ENCODE assay signal across 10 cellular contexts in genomic region chr1:36463404-36463772, GRCh38. TPM values are rescaled to one million over a fixed set of nuclear protein-coding genes. Genes with fewer than 3 reads are reported as not detected.
DNase-seq lines count a peak whose midpoint lies in the region; ATAC-seq, FAIRE-seq and TF ChIP-seq lines count a peak whose summit lies in the region.
"Had no signal": no experiment of that assay in that cellular context is flagged by ENCODE, and none has a peak within 500 bp of the region (broad histone marks: within the 10 kb centered on the region; RNA-seq: fewer than 3 reads in every experiment).

No MANE protein-coding gene starts in this region.

- H3K27ac ChIP-seq in left ventricle myocardium inferior (replicated peaks) = peak overlapping the region; percentile 90

- intact Hi-C loops in left ventricle myocardium inferior (cut with micrococcal nuclease) = no loop called here

- peak overlapping the region; percentile 99 for H3K4me3 Mint-ChIP-seq in T-helper 17 cell

- H3K27ac Mint-ChIP-seq in T-helper 17 cell = peak overlapping the region; percentile 98

- H3K27me3 ChIP-seq in H7 (ENCODE audit: control insufficient read depth, insufficient read depth, low read length) = peaks cover 33% of the 10 kb centered on the region
- no peaks in the 10 kb centered on the region for H3K27me3 ChIP-seq in left ventricle myocardium inferior (ENCODE audit: low read depth)

- H3K4me1 ChIP-seq in left ventricle myocardium inferior = peaks cover 31% of the 10 kb centered on the region

- no peaks in the 10 kb centered on the region for H3K27me3 Mint-ChIP-seq in T-helper 17 cell

- ATAC-seq in T-helper 17 cell = no peak

- peaks cover 32% of the 10 kb centered on the region for H3K4me1 Mint-ChIP-seq in T-helper 17 cell

- H3K4me3 ChIP-seq in H7 (ENCODE audit: insufficient read depth, low read depth, low read length) = peak overlapping the region; percentile 93
- H3K4me3 ChIP-seq in left ventricle myocardium inferior = peak overlapping the region; percentile 95
- peak overlapping the region; percentile 96 for H3K4me3 ChIP-seq in skeletal muscle cell (ENCODE audit: low read depth, low read length)

- H3K36me3 ChIP-seq in H7 (replicated peaks; ENCODE audit: control insufficient read depth, insufficient read depth, low read length) = peaks cover 17% of the 10 kb centered on the region
- H3K36me3 ChIP-seq in left ventricle myocardium inferior = peaks cover 37% of the 10 kb centered on the region

- no peaks in the 10 kb centered on the region for H3K9me3 ChIP-seq in T-helper 17 cell (ENCODE audit: control insufficient read depth, low read length, poor library complexity, severe bottlenecking)
- H3K9me3 ChIP-seq in left ventricle myocardium inferior (replicated peaks) = no peaks in the 10 kb centered on the region

- DNase-seq in H7 = peak; percentile 59
- no peak for DNase-seq in T-helper 17 cell
- DNase-seq in left ventricle myocardium inferior = no peak
- no peak for DNase-seq in skeletal muscle cell (ENCODE audit: low read depth)
- DNase-seq in COLO829 (ENCODE audit: low spot score) = no peak
- no peak for DNase-seq in RCC 7860 (ENCODE audit: low spot score)
- DNase-seq in GM19238 (ENCODE audit: insufficient read length, low spot score) = no peak
- DNase-seq in NCI-H1105 (lab: John Stamatoyannopoulos, UW) = no peak
- DNase-seq: NCI-H446 had no signal

- no peak for TF ChIP-seq CTCF in left ventricle myocardium inferior (IDR thresholded peaks at IDR 0.05; ENCODE audit: borderline replicate concordance)

- peaks cover 4% of the 10 kb centered on the region for H3K36me3 Mint-ChIP-seq in T-helper 17 cell (ENCODE audit: low read depth)

- no peak for FAIRE-seq in RCC 7860 (lab: Jason Lieb, UNC)
- FAIRE-seq: islet of Langerhans had no signal

RNA-seq across cellular contexts. Expression of gene MRPS15, which starts 0.8 kb away (rescaled TPM):
- total RNA-seq in H7 (2014; rRNA removed; shearing (Covaris generic)) = 145 and 190 TPM in 2 replicates
- total RNA-seq in T-helper 17 cell (10 to 100 TPM; 31.4 to 37.5 TPM), left ventricle myocardium inferior (108 TPM)

RNA-seq across cellular contexts. Expression of gene OSCP1, which starts 13.1 kb away (rescaled TPM):
- total RNA-seq in H7 (2014; rRNA removed; shearing (Covaris generic)) = 3.9 and 4.6 TPM in 2 replicates
- total RNA-seq in T-helper 17 cell (under 1 TPM in 1 of 2 donors, not detected in 1; 0.99 TPM), left ventricle myocardium inferior (7.1 TPM)

RNA-seq across cellular contexts. Expression of gene CSF3R, which starts 19.3 kb away (rescaled TPM):
- 0.04 and 0.97 TPM in 2 replicates for total RNA-seq in H7 (2014; rRNA removed; shearing (Covaris generic))
- total RNA-seq in T-helper 17 cell (10 to 100 TPM in 1 of 2 donors, 1 to 10 TPM in 1; 2.9 to 13.0 TPM), left ventricle myocardium inferior (3.8 TPM)
